8 cellular contexts compared by ENCODE assay signal in genomic region chr5:180802325-180803180, GRCh38. TPM values are rescaled to one million over a fixed set of nuclear protein-coding genes. Genes with fewer than 3 reads are reported as not detected.
DNase-seq lines count a peak whose midpoint lies in the region; ATAC-seq and TF ChIP-seq lines count a peak whose summit lies in the region.

TSS of gene MGAT1 (minus strand) at chr5:180802806. CDS start at chr5:180792971, 9,835 bp downstream.

- peaks cover 79% of the 10 kb centered on the region for H3K36me3 Mint-ChIP-seq in activated CD4-positive, alpha-beta T cell treated with anti-CD3 and anti-CD28 coated beads, Interleukin-2, amount 10 ng/mL, durations not matched to agents 7 days and 5 days (ENCODE audit: low read depth)

- H3K27me3 Mint-ChIP-seq in activated CD4-positive, alpha-beta T cell treated with anti-CD3 and anti-CD28 coated beads, Interleukin-2, amount 10 ng/mL, durations not matched to agents 7 days and 5 days, result no peaks in the 10 kb centered on the region

- ATAC-seq in HG02840 (IDR thresholded peaks at IDR 0.05; ENCODE audit: low FRiP score, unreplicated experiment) (peak; percentile 28), right lobe of liver (peak; percentile 76 to 89 (median 84))

- intact Hi-C loops in right lobe of liver (cut with DNase I), result no loop called here

- peak; percentile 92 for TF ChIP-seq POLR2A in right lobe of liver (IDR thresholded peaks at IDR 0.05)

- H3K27ac Mint-ChIP-seq in activated CD4-positive, alpha-beta T cell treated with anti-CD3 and anti-CD28 coated beads, Interleukin-2, amount 10 ng/mL, durations not matched to agents 7 days and 5 days, result peak within 1 kb of the TSS; percentile 100

- no peaks in the 10 kb centered on the region for H3K27me3 ChIP-seq in right lobe of liver

- H3K36me3 ChIP-seq in right lobe of liver, result peaks cover 0 to 11% (median 0%) of the 10 kb centered on the region in 4 donors

- CTCF ChIA-PET in activated CD4-positive, alpha-beta T cell treated with anti-CD3 and anti-CD28 coated beads, Interleukin-2, amount 10 ng/mL, durations not matched to agents 7 days and 5 days (lab: Charles Lee), result interaction anchor here (0.7 to 3.2 kb wide), 6 partner anchors 16 to 382 kb away, joined by 3 to 14 read pairs (median 4); no protein-coding TSS in a partner anchor

- TF ChIP-seq CTCF in right lobe of liver (IDR thresholded peaks at IDR 0.05), result no peak

- POLR2A ChIA-PET in activated CD4-positive, alpha-beta T cell treated with anti-CD3 and anti-CD28 coated beads, Interleukin-2, amount 10 ng/mL, durations not matched to agents 7 days and 5 days (lab: Charles Lee), result interaction anchor here (0.6 kb wide), 1 partner anchor 60 kb away, joined by 3 read pairs; no protein-coding TSS in a partner anchor

- peaks cover 0 to 87% (median 34%) of the 10 kb centered on the region in 4 donors for H3K4me1 ChIP-seq in right lobe of liver

- DNase-seq in DMS153 treated with DMSO at 0.1 percent for 48 hours (lab: John Stamatoyannopoulos, UW; ENCODE audit: unreplicated experiment), result peak; percentile 10
- DNase-seq in DMS153 (lab: John Stamatoyannopoulos, UW), result no peak
- peak; percentile 67 for DNase-seq in NCI-H2227 (lab: John Stamatoyannopoulos, UW; ENCODE audit: unreplicated experiment)
- peak; percentile 79 for DNase-seq in activated CD4-positive, alpha-beta T cell treated with anti-CD3 and anti-CD28 coated beads, Interleukin-2, amount 10 ng/mL, durations not matched to agents 7 days and 5 days
- peak; percentile 89 for DNase-seq in dermis blood vessel endothelial cell
- DNase-seq in right lobe of liver, result peak; percentile 91 to 93 (median 91)
- peak; percentile 67 to 89 for DNase-seq in stimulated activated CD4-positive, alpha-beta T cell treated with anti-CD3 and anti-CD28 coated beads, Interleukin-4, amount 100 ng/mL, for 4 hours

- H3K9me3 Mint-ChIP-seq in activated CD4-positive, alpha-beta T cell treated with anti-CD3 and anti-CD28 coated beads, Interleukin-2, amount 10 ng/mL, durations not matched to agents 7 days and 5 days, result no peaks in the 10 kb centered on the region

- H3K4me1 Mint-ChIP-seq in activated CD4-positive, alpha-beta T cell treated with anti-CD3 and anti-CD28 coated beads, Interleukin-2, amount 10 ng/mL, durations not matched to agents 7 days and 5 days, result peaks cover 81% of the 10 kb centered on the region

- H3K4me3 Mint-ChIP-seq in activated CD4-positive, alpha-beta T cell treated with anti-CD3 and anti-CD28 coated beads, Interleukin-2, amount 10 ng/mL, durations not matched to agents 7 days and 5 days, result peak within 1 kb of the TSS; percentile 84

- H3K27ac ChIP-seq in right lobe of liver, result peak within 1 kb of the TSS; percentile 89 to 98 (median 93)

- whole genome bisulfite sequencing in right lobe of liver (ENCODE audit: insufficient coverage, low coverage, low lambda C conversion rate, missing lambda C conversion rate), result 2% methylated on average over 9 of the region's 87 CpGs

- peak within 1 kb of the TSS; percentile 99 to 100 (median 99) for H3K4me3 ChIP-seq in right lobe of liver

- no peaks in the 10 kb centered on the region for H3K9me3 ChIP-seq in right lobe of liver

RNA-seq across cellular contexts. Expression of gene MGAT1, which starts in this region (rescaled TPM):
- total RNA-seq in activated CD4-positive, alpha-beta T cell treated with anti-CD3 and anti-CD28 coated beads, Interleukin-2, amount 10 ng/mL, durations not matched to agents 7 days and 5 days, result 100 to 1,000 TPM; 136 to 152 TPM
- 124 and 164 TPM in 2 replicates for total RNA-seq in dermis blood vessel endothelial cell
- total RNA-seq in right lobe of liver, result 100 to 1,000 TPM in 4 of 6 experiments, 10 to 100 TPM in 2; 99.7 to 136 (median 106) TPM
